In the genomic region with DNA sequence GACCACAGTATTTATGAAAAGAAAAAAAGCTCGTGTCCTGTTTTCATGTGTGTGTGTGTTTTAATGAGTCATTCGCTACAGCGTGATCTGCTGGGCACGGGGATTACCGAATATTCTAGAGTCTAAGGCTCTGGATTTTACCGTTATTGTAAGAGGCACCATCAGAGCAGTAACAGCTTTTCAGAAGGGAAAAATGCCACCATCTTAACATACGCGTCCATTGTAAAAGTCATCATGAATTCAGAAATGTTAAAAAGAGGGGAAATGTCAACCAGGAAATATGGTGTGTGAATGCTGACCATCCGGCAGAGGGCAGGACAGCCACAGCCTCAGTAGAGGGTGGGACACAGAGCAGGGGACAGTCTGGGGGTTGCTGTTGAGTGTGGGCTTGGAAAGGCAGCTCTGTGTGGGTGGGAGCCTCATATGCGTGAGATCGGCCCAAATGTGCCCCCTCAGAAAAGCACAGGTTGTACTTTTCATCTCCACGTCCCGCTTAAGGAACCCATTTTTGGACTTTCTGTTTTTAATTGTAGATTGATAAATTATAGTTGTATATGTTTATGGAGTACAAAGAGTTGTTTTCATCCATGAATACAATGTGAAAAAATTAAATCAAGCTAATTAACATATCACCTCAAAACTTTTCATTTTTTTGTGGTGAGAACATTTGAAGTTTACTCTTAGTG, we compare ENCODE assay signal across 10 cellular contexts.
DNase-seq lines count a peak whose midpoint lies in the region; ATAC-seq and TF ChIP-seq lines count a peak whose summit lies in the region.
"Had no signal": no experiment of that assay in that cellular context is flagged by ENCODE, and none has a peak within 500 bp of the region (broad histone marks: within the 10 kb centered on the region; RNA-seq: fewer than 3 reads in every experiment).

No MANE protein-coding gene starts in this region.

- H3K4me1 Mint-ChIP-seq in activated CD4-positive, alpha-beta memory T cell treated with anti-CD3 and anti-CD28 coated beads for 36 hours (ENCODE audit: low read depth): no peaks in the 10 kb centered on the region
- no peaks in the 10 kb centered on the region for H3K4me1 Mint-ChIP-seq in activated CD8-positive, alpha-beta T cell treated with anti-CD3 and anti-CD28 coated beads, Interleukin-2, amount 10 ng/mL, durations not matched to agents 7 days and 5 days (ENCODE audit: low read depth)
- H3K4me1 Mint-ChIP-seq: activated B cell treated with CpG ODN at 0.5 μM for 24 hours had no signal

- no peaks in the 10 kb centered on the region for H3K36me3 Mint-ChIP-seq in activated CD4-positive, alpha-beta memory T cell treated with anti-CD3 and anti-CD28 coated beads for 36 hours
- H3K36me3 Mint-ChIP-seq in activated CD8-positive, alpha-beta T cell treated with anti-CD3 and anti-CD28 coated beads, Interleukin-2, amount 10 ng/mL, durations not matched to agents 7 days and 5 days (ENCODE audit: low read depth): no peaks in the 10 kb centered on the region

- H3K27me3 ChIP-seq in tibial artery: no peaks in the 10 kb centered on the region
- H3K27me3 ChIP-seq: BLaER1 had no signal

- no peak overlapping the region for H3K27ac Mint-ChIP-seq in activated CD4-positive, alpha-beta memory T cell treated with anti-CD3 and anti-CD28 coated beads for 36 hours
- H3K27ac Mint-ChIP-seq in activated CD8-positive, alpha-beta T cell treated with anti-CD3 and anti-CD28 coated beads, Interleukin-2, amount 10 ng/mL, durations not matched to agents 7 days and 5 days: no peak overlapping the region
- H3K27ac Mint-ChIP-seq: activated B cell treated with CpG ODN at 0.5 μM for 24 hours had no signal

- H3K9me3 Mint-ChIP-seq in activated CD4-positive, alpha-beta memory T cell treated with anti-CD3 and anti-CD28 coated beads for 36 hours: peaks cover 8% of the 10 kb centered on the region
- no peaks in the 10 kb centered on the region for H3K9me3 Mint-ChIP-seq in activated CD8-positive, alpha-beta T cell treated with anti-CD3 and anti-CD28 coated beads, Interleukin-2, amount 10 ng/mL, durations not matched to agents 7 days and 5 days (ENCODE audit: insufficient read depth)
- H3K9me3 Mint-ChIP-seq: activated B cell treated with CpG ODN at 0.5 μM for 24 hours had no signal

- no peak overlapping the region for H3K4me3 ChIP-seq in tibial artery
- H3K4me3 ChIP-seq: BLaER1 had no signal

- no peaks in the 10 kb centered on the region for H3K27me3 Mint-ChIP-seq in activated CD4-positive, alpha-beta memory T cell treated with anti-CD3 and anti-CD28 coated beads for 36 hours
- peaks cover 9% of the 10 kb centered on the region for H3K27me3 Mint-ChIP-seq in activated CD8-positive, alpha-beta T cell treated with anti-CD3 and anti-CD28 coated beads, Interleukin-2, amount 10 ng/mL, durations not matched to agents 7 days and 5 days (ENCODE audit: low read depth)

- H3K27ac ChIP-seq in tibial artery: no peak overlapping the region
- H3K27ac ChIP-seq: BLaER1 had no signal

- CTCF ChIA-PET in activated CD4-positive, alpha-beta memory T cell treated with anti-CD3 and anti-CD28 coated beads for 36 hours (lab: Charles Lee): no interaction called here
- CTCF ChIA-PET in activated CD8-positive, alpha-beta T cell treated with anti-CD3 and anti-CD28 coated beads, Interleukin-2, amount 10 ng/mL, durations not matched to agents 7 days and 5 days (lab: Charles Lee): interaction anchor here (0.7 kb wide), 1 partner anchor 328 kb away, joined by 3 read pairs; no protein-coding TSS in a partner anchor

- POLR2A ChIA-PET in activated CD4-positive, alpha-beta memory T cell treated with anti-CD3 and anti-CD28 coated beads for 36 hours (lab: Charles Lee): no interaction called here
- POLR2A ChIA-PET in activated CD8-positive, alpha-beta T cell treated with anti-CD3 and anti-CD28 coated beads, Interleukin-2, amount 10 ng/mL, durations not matched to agents 7 days and 5 days (lab: Charles Lee): no interaction called here

- TF ChIP-seq CTCF in tibial artery (IDR thresholded peaks at IDR 0.05): peak; percentile 19 to 38

- peak; percentile 13 for DNase-seq in NCI-H2227 (lab: John Stamatoyannopoulos, UW; ENCODE audit: unreplicated experiment)
- DNase-seq in NCI-H2227 treated with DMSO at 0.1 percent for 48 hours (lab: John Stamatoyannopoulos, UW): no peak
- peak; percentile 25 for DNase-seq in RPMI8226
- peak; percentile 4 for DNase-seq in glomerular endothelial cell (ENCODE audit: extremely low read depth, low read depth, low spot score)
- DNase-seq in tibial artery: peak in 1 of 2 donors; percentile 48
- no peak for DNase-seq in activated CD4-positive, alpha-beta memory T cell treated with anti-CD3 and anti-CD28 coated beads for 36 hours
- no peak for DNase-seq in activated CD8-positive, alpha-beta T cell treated with anti-CD3 and anti-CD28 coated beads, Interleukin-2, amount 10 ng/mL, durations not matched to agents 7 days and 5 days
- DNase-seq: activated B cell treated with CpG ODN at 0.5 μM for 24 hours had no signal

- no peaks in the 10 kb centered on the region for H3K9me3 ChIP-seq in tibial artery

- ATAC-seq in HG03342 (IDR thresholded peaks at IDR 0.05; ENCODE audit: unreplicated experiment): no peak
- ATAC-seq in activated CD8-positive, alpha-beta T cell treated with anti-CD3 and anti-CD28 coated beads, Interleukin-2, amount 10 ng/mL, durations not matched to agents 7 days and 5 days: no peak

- H3K4me3 Mint-ChIP-seq in activated CD4-positive, alpha-beta memory T cell treated with anti-CD3 and anti-CD28 coated beads for 36 hours: no peak overlapping the region
- no peak overlapping the region for H3K4me3 Mint-ChIP-seq in activated CD8-positive, alpha-beta T cell treated with anti-CD3 and anti-CD28 coated beads, Interleukin-2, amount 10 ng/mL, durations not matched to agents 7 days and 5 days
- H3K4me3 Mint-ChIP-seq: activated B cell treated with CpG ODN at 0.5 μM for 24 hours had no signal

- H3K4me1 ChIP-seq in tibial artery: no peaks in the 10 kb centered on the region
- H3K4me1 ChIP-seq: BLaER1 had no signal

- intact Hi-C loops in tibial artery (cut with DNase I; ENCODE audit: low total_unique reads): no loop called here
- intact Hi-C loops in activated CD4-positive, alpha-beta memory T cell treated with anti-CD3 and anti-CD28 coated beads for 36 hours (cut with micrococcal nuclease): no loop called here

- no peaks in the 10 kb centered on the region for H3K36me3 ChIP-seq in tibial artery
- H3K36me3 ChIP-seq: BLaER1 had no signal

Comparison
In these comparisons a context has a peak if more than half of its experiments do, and no peak if none do; other contexts are left out.
1. DNase-seq: peak in NCI-H2227 (single experiment), RPMI8226 (single experiment) and glomerular endothelial cell (single experiment); none in NCI-H2227 treated with DMSO at 0.1 percent for 48 hours (single experiment), activated CD4-positive, alpha-beta memory T cell treated with anti-CD3 and anti-CD28 coated beads for 36 hours (single experiment) and activated CD8-positive, alpha-beta T cell treated with anti-CD3 and anti-CD28 coated beads, Interleukin-2, amount 10 ng/mL, durations not matched to agents 7 days and 5 days (single experiment).